In genomic region chr15:41791970-41792637, GRCh38 we compare ENCODE assay signal across 14 cellular contexts. TPM values are rescaled to one million over a fixed set of nuclear protein-coding genes. Genes with fewer than 3 reads are reported as not detected.
DNase-seq lines count a peak whose midpoint lies in the region; ATAC-seq and TF ChIP-seq lines count a peak whose summit lies in the region.
"Had no signal": no experiment of that assay in that cellular context is flagged by ENCODE, and none has a peak within 500 bp of the region (broad histone marks: within the 10 kb centered on the region; RNA-seq: fewer than 3 reads in every experiment).

No MANE protein-coding gene starts in this region.

- H3K4me1 ChIP-seq in spleen: peaks cover 24 to 79% (median 63%) of the 10 kb centered on the region in 6 donors

- no peaks in the 10 kb centered on the region for H3K36me3 Mint-ChIP-seq in activated T-cell treated with anti-CD3 and anti-CD28 coated beads, Interleukin-2, amount 50 U/mL, for 72 hours (ENCODE audit: insufficient read depth in 2 of 2)
- no peaks in the 10 kb centered on the region for H3K36me3 Mint-ChIP-seq in activated T-cell treated with anti-CD3 and anti-CD28 coated beads, Interleukin-2, amount 50 U/mL, for 24 hours (ENCODE audit: low read depth)
- H3K36me3 Mint-ChIP-seq in endothelial cell (ENCODE audit: low read depth, unreplicated experiment): peaks cover 8% of the 10 kb centered on the region
- no peaks in the 10 kb centered on the region for H3K36me3 Mint-ChIP-seq in activated CD4-positive, alpha-beta T cell treated with anti-CD3 and anti-CD28 coated beads for 36 hours (ENCODE audit: low read depth)

- CTCF ChIA-PET in activated CD4-positive, alpha-beta T cell treated with anti-CD3 and anti-CD28 coated beads for 36 hours (lab: Charles Lee): interaction anchor here (0.6 to 3.0 kb wide), 4 partner anchors 8 to 619 kb away, joined by 3 to 22 read pairs (median 4); partner anchors contain the start of gene MAPKBP1

- no peak overlapping the region for H3K4me3 ChIP-seq in spleen

- no peak for ATAC-seq in activated T-cell treated with anti-CD3 and anti-CD28 coated beads, Interleukin-2, amount 50 U/mL, for 72 hours (replicated peaks in 1 of 2)
- ATAC-seq in activated CD4-positive, alpha-beta T cell treated with anti-CD3 and anti-CD28 coated beads for 36 hours: no peak

- POLR2A ChIA-PET in activated CD4-positive, alpha-beta T cell treated with anti-CD3 and anti-CD28 coated beads for 36 hours (lab: Charles Lee): no interaction called here

- H3K27ac ChIP-seq in spleen: peak overlapping the region in 5 of 8 donors; percentile 39 to 77 (median 68)

- H3K36me3 ChIP-seq in spleen: no peaks in the 10 kb centered on the region

- intact Hi-C loops in spleen (cut with DNase I; ENCODE audit: low total_unique reads): no loop called here
- intact Hi-C loops in activated CD4-positive, alpha-beta T cell treated with anti-CD3 and anti-CD28 coated beads for 36 hours (cut with DNase I, micrococcal nuclease): no loop called here

- no peak for DNase-seq in activated T-cell treated with anti-CD3 and anti-CD28 coated beads, Interleukin-2, amount 50 U/mL, for 72 hours
- no peak for DNase-seq in activated T-cell treated with anti-CD3 and anti-CD28 coated beads, Interleukin-2, amount 50 U/mL, for 24 hours
- peak; percentile 47 for DNase-seq in NCI-H345 (lab: John Stamatoyannopoulos, UW)
- no peak for DNase-seq in endothelial cell (ENCODE audit: low spot score)
- no peak for DNase-seq in spleen
- no peak for DNase-seq in middle frontal gyrus (ENCODE audit: extremely low spot score, low spot score)
- no peak for DNase-seq in activated CD4-positive, alpha-beta T cell treated with anti-CD3 and anti-CD28 coated beads for 36 hours
- DNase-seq in RPMI8226: no peak
- DNase-seq: activated CD8-positive, alpha-beta memory T cell treated with anti-CD3 and anti-CD28 coated beads for 24 hours; foreskin melanocyte; H9; NCI-H1105; T1000 had no signal

- no peaks in the 10 kb centered on the region for H3K9me3 ChIP-seq in spleen

- H3K9me3 Mint-ChIP-seq in activated T-cell treated with anti-CD3 and anti-CD28 coated beads, Interleukin-2, amount 50 U/mL, for 72 hours: no peaks in the 10 kb centered on the region
- H3K9me3 Mint-ChIP-seq in activated T-cell treated with anti-CD3 and anti-CD28 coated beads, Interleukin-2, amount 50 U/mL, for 24 hours: no peaks in the 10 kb centered on the region
- H3K9me3 Mint-ChIP-seq in endothelial cell (ENCODE audit: unreplicated experiment): no peaks in the 10 kb centered on the region
- no peaks in the 10 kb centered on the region for H3K9me3 Mint-ChIP-seq in activated CD4-positive, alpha-beta T cell treated with anti-CD3 and anti-CD28 coated beads for 36 hours (ENCODE audit: low read depth)
- H3K9me3 Mint-ChIP-seq: H9, neural crest cell had no signal

- TF ChIP-seq CTCF in endothelial cell (IDR thresholded peaks at IDR 0.05; ENCODE audit: unreplicated experiment) (no peak), spleen (IDR thresholded peaks at IDR 0.05 in 8 of 11, conservative IDR thresholded peaks at IDR 0.05 in 3 of 11) (no peak)

- H3K27me3 ChIP-seq in spleen (replicated peaks in 1 of 7): no peaks in the 10 kb centered on the region

- no peak for TF ChIP-seq POLR2A in spleen (IDR thresholded peaks at IDR 0.05)

- no peaks in the 10 kb centered on the region for H3K27me3 Mint-ChIP-seq in activated T-cell treated with anti-CD3 and anti-CD28 coated beads, Interleukin-2, amount 50 U/mL, for 72 hours (ENCODE audit: low read depth)
- H3K27me3 Mint-ChIP-seq in activated T-cell treated with anti-CD3 and anti-CD28 coated beads, Interleukin-2, amount 50 U/mL, for 24 hours: no peaks in the 10 kb centered on the region
- peaks cover 5% of the 10 kb centered on the region for H3K27me3 Mint-ChIP-seq in endothelial cell (ENCODE audit: unreplicated experiment)
- no peaks in the 10 kb centered on the region for H3K27me3 Mint-ChIP-seq in activated CD4-positive, alpha-beta T cell treated with anti-CD3 and anti-CD28 coated beads for 36 hours

- H3K4me1 Mint-ChIP-seq in activated T-cell treated with anti-CD3 and anti-CD28 coated beads, Interleukin-2, amount 50 U/mL, for 72 hours (ENCODE audit: low read depth): peaks cover 51% of the 10 kb centered on the region
- H3K4me1 Mint-ChIP-seq in activated T-cell treated with anti-CD3 and anti-CD28 coated beads, Interleukin-2, amount 50 U/mL, for 24 hours (ENCODE audit: low read depth): peaks cover 52% of the 10 kb centered on the region
- peaks cover 69% of the 10 kb centered on the region for H3K4me1 Mint-ChIP-seq in endothelial cell (ENCODE audit: unreplicated experiment)
- H3K4me1 Mint-ChIP-seq in activated CD4-positive, alpha-beta T cell treated with anti-CD3 and anti-CD28 coated beads for 36 hours: peaks cover 52% of the 10 kb centered on the region

- WGBS in spleen, 5 donors: 75 to 89% (median 87%) methylated on average over 6 of the region's 6 CpGs

- peak overlapping the region; percentile 45 for H3K27ac Mint-ChIP-seq in activated T-cell treated with anti-CD3 and anti-CD28 coated beads, Interleukin-2, amount 50 U/mL, for 72 hours
- H3K27ac Mint-ChIP-seq in activated T-cell treated with anti-CD3 and anti-CD28 coated beads, Interleukin-2, amount 50 U/mL, for 24 hours: no peak overlapping the region
- H3K27ac Mint-ChIP-seq in endothelial cell (ENCODE audit: unreplicated experiment): peak overlapping the region; percentile 100
- no peak overlapping the region for H3K27ac Mint-ChIP-seq in activated CD4-positive, alpha-beta T cell treated with anti-CD3 and anti-CD28 coated beads for 36 hours

- no peak overlapping the region for H3K4me3 Mint-ChIP-seq in activated T-cell treated with anti-CD3 and anti-CD28 coated beads, Interleukin-2, amount 50 U/mL, for 72 hours
- H3K4me3 Mint-ChIP-seq in activated T-cell treated with anti-CD3 and anti-CD28 coated beads, Interleukin-2, amount 50 U/mL, for 24 hours: no peak overlapping the region
- H3K4me3 Mint-ChIP-seq in endothelial cell (ENCODE audit: unreplicated experiment): no peak overlapping the region
- no peak overlapping the region for H3K4me3 Mint-ChIP-seq in activated CD4-positive, alpha-beta T cell treated with anti-CD3 and anti-CD28 coated beads for 36 hours
- H3K4me3 Mint-ChIP-seq: neural crest cell had no signal

RNA-seq across cellular contexts. Expression of gene MAPKBP1, which starts 17.8 kb away (rescaled TPM):
- total RNA-seq in activated T-cell treated with anti-CD3 and anti-CD28 coated beads, Interleukin-2, amount 50 U/mL, for 72 hours: 10 to 100 TPM; 16.0 to 17.7 TPM
- 36.2 TPM for total RNA-seq in endothelial cell (ENCODE audit: unreplicated experiment)
- total RNA-seq in spleen: 10 to 100 TPM; 19.9 to 44.5 (median 37.4) TPM
- polyA plus RNA-seq in spleen: 10 to 100 TPM in 2 of 3 donors, 1 to 10 TPM in 1; 2.4 to 16.6 (median 12.5) TPM
- 10 to 100 TPM; 16.1 to 19.0 TPM for total RNA-seq in activated CD4-positive, alpha-beta T cell treated with anti-CD3 and anti-CD28 coated beads for 36 hours

RNA-seq across cellular contexts. Expression of gene JMJD7, which starts 35.8 kb away (rescaled TPM):
- 10 to 100 TPM; 15.2 to 16.0 TPM for total RNA-seq in activated T-cell treated with anti-CD3 and anti-CD28 coated beads, Interleukin-2, amount 50 U/mL, for 72 hours
- total RNA-seq in endothelial cell (ENCODE audit: unreplicated experiment) (13.8 TPM), spleen (10 to 100 TPM in 5 of 7 donors, 1 to 10 TPM in 2; 3.2 to 20.1 (median 13.0) TPM)
- 10 to 100 TPM in 1 of 3 donors, 1 to 10 TPM in 2; 5.2 to 10.9 (median 8.6) TPM for polyA plus RNA-seq in spleen
- total RNA-seq in activated CD4-positive, alpha-beta T cell treated with anti-CD3 and anti-CD28 coated beads for 36 hours: 10 to 100 TPM; 17.1 to 17.6 TPM

RNA-seq across cellular contexts. Expression of gene PLA2G4B, which starts 46.5 kb away (rescaled TPM):
- 1 to 10 TPM; 4.4 to 9.1 TPM for total RNA-seq in activated T-cell treated with anti-CD3 and anti-CD28 coated beads, Interleukin-2, amount 50 U/mL, for 72 hours
- total RNA-seq in endothelial cell (ENCODE audit: unreplicated experiment) (2.9 TPM), spleen (10 to 100 TPM in 4 of 7 donors, 1 to 10 TPM in 3; 4.0 to 14.4 (median 10.2) TPM)
- 10 to 100 TPM; 10.6 to 20.8 (median 18.5) TPM for polyA plus RNA-seq in spleen
- 1 to 10 TPM; 5.0 to 6.9 TPM for total RNA-seq in activated CD4-positive, alpha-beta T cell treated with anti-CD3 and anti-CD28 coated beads for 36 hours

Comparison
In these comparisons a context has a peak if more than half of its experiments do, and no peak if none do; other contexts are left out.
1. H3K27ac Mint-ChIP-seq: peak in activated T-cell treated with anti-CD3 and anti-CD28 coated beads, Interleukin-2, amount 50 U/mL, for 72 hours (single experiment) and endothelial cell (single experiment); none in activated T-cell treated with anti-CD3 and anti-CD28 coated beads, Interleukin-2, amount 50 U/mL, for 24 hours (single experiment) and activated CD4-positive, alpha-beta T cell treated with anti-CD3 and anti-CD28 coated beads for 36 hours (single experiment).